In genomic region chr1:210597555-210598134, GRCh38 we compare ENCODE assay signal across 1 cellular context.
TF ChIP-seq lines count a peak whose summit lies in the region.

No MANE protein-coding gene starts in this region.

TF ChIP-seq in K562, 482 proteins besides CTCF, POLR2A, EP300 and RAD21 (continued from another document):
- TF ChIP-seq ZNF407 (IDR thresholded peaks at IDR 0.05; ENCODE audit: low read depth) (no peak), ZNF584 (CRISPR knock-in tag; IDR thresholded peaks at IDR 0.05; ENCODE audit: low read depth) (peak; percentile 67; the same call in 1 of the 2 replicates), ZSCAN32 (CRISPR knock-in tag; IDR thresholded peaks at IDR 0.05) (no peak), ZBTB49 (CRISPR knock-in tag; IDR thresholded peaks at IDR 0.05; ENCODE audit: borderline replicate concordance) (no peak), NR2F6 (CRISPR knock-in tag; IDR thresholded peaks at IDR 0.05) (no peak), HDAC2 (IDR thresholded peaks at IDR 0.05) (peak; percentile 25; the same call in 1 of the 2 replicates), ADNP (tag; IDR thresholded peaks at IDR 0.05) (no peak), ZNF184 (CRISPR knock-in tag; IDR thresholded peaks at IDR 0.05) (no peak), NFXL1 (CRISPR knock-in tag; IDR thresholded peaks at IDR 0.05) (no peak), TEAD1 (CRISPR knock-in tag; IDR thresholded peaks at IDR 0.05) (peak in 1 of 2 experiments; percentile 95; a peak in 2 of 4 replicates), POLR3A (IDR thresholded peaks at IDR 0.05; ENCODE audit: borderline replicate concordance, extremely low read depth, insufficient read depth, insufficient read length) (no peak), SREBF1 (IDR thresholded peaks at IDR 0.05; ENCODE audit: borderline replicate concordance, low read depth, low read length) (no peak), RBM34 (IDR thresholded peaks at IDR 0.05; ENCODE audit: borderline replicate concordance, insufficient read depth, low read length) (no peak), ZC3H4 (CRISPR knock-in tag; IDR thresholded peaks at IDR 0.05; ENCODE audit: borderline replicate concordance) (no peak), NKRF (IDR thresholded peaks at IDR 0.05; ENCODE audit: borderline replicate concordance) (no peak), STAT5A (IDR thresholded peaks at IDR 0.05; ENCODE audit: borderline replicate concordance, low read length) (no peak), JUND (IDR thresholded peaks at IDR 0.05; ENCODE audit: borderline replicate concordance, low read depth, low read length) (peak; percentile 85), JUND (tag; IDR thresholded peaks at IDR 0.05; ENCODE audit: borderline replicate concordance, low read depth, low read length) (peak; percentile 88; the same call in 1 of the 3 replicates), GATA2 (CRISPR knock-in tag; IDR thresholded peaks at IDR 0.05) (no peak), UBTF (IDR thresholded peaks at IDR 0.05; ENCODE audit: borderline replicate concordance in 1 of 2, low read depth in 2 of 2, low read length in 2 of 2) (no peak), MBD1 (CRISPR knock-in tag; IDR thresholded peaks at IDR 0.05) (no peak), MYC (IDR thresholded peaks at IDR 0.05; ENCODE audit: low read depth, low read length) (no peak), MYC (CRISPR knock-in tag; IDR thresholded peaks at IDR 0.05; ENCODE audit: borderline replicate concordance, low read depth) (no peak), ARID3A (IDR thresholded peaks at IDR 0.05; ENCODE audit: borderline replicate concordance, low read depth, low read length) (no peak), EP400 (IDR thresholded peaks at IDR 0.05) (no peak), TEAD4 (IDR thresholded peaks at IDR 0.05; ENCODE audit: low read length) (peak; percentile 76), TEAD4 (CRISPR knock-in tag; IDR thresholded peaks at IDR 0.05; ENCODE audit: borderline replicate concordance) (no peak), ZNF140 (CRISPR knock-in tag; IDR thresholded peaks at IDR 0.05) (no peak), CREM (IDR thresholded peaks at IDR 0.05; ENCODE audit: low read depth) (no peak), ZNF124 (CRISPR knock-in tag; IDR thresholded peaks at IDR 0.05) (no peak), E2F5 (CRISPR knock-in tag; IDR thresholded peaks at IDR 0.05) (no peak), PKNOX1 (IDR thresholded peaks at IDR 0.05) (peak; percentile 32; the same call in 1 of the 2 replicates), ARID1B (IDR thresholded peaks at IDR 0.05) (peak; percentile 68), MCM3 (IDR thresholded peaks at IDR 0.05) (no peak), DPF2 (IDR thresholded peaks at IDR 0.05) (peak; percentile 67; the same call in 1 of the 2 replicates), ZNF24 (IDR thresholded peaks at IDR 0.05) (no peak), ATF7 (IDR thresholded peaks at IDR 0.05) (no peak; the same call in 1 of the 2 replicates), ATF1 (CRISPR knock-in tag; IDR thresholded peaks at IDR 0.05) (no peak), ATF1 (tag; IDR thresholded peaks at IDR 0.05) (0 out of 2 replicates have a peak, but pooled peaks have one; percentile 13), POLR2AphosphoS5 (IDR thresholded peaks at IDR 0.05; ENCODE audit: control insufficient read depth, insufficient read depth, low read depth, low read length) (no peak), SMARCC2 (IDR thresholded peaks at IDR 0.05; ENCODE audit: low read depth) (peak; percentile 48; the same call in 1 of the 2 replicates), SMARCA4 (IDR thresholded peaks at IDR 0.05) (peak; percentile 78), MAFG (tag; conservative IDR thresholded peaks at IDR 0.05) (peak; percentile 93), SPI1 (IDR thresholded peaks at IDR 0.05; ENCODE audit: borderline replicate concordance, low read depth, low read length) (peak; percentile 19; the same call in 1 of the 2 replicates), ZZZ3 (IDR thresholded peaks at IDR 0.05) (no peak), COPS2 (conservative IDR thresholded peaks at IDR 0.05) (no peak)
